Comparison of ENCODE assay signal across 10 cellular contexts in genomic region chr7:85464042-85464651, GRCh38.
DNase-seq lines count a peak whose midpoint lies in the region; ATAC-seq and TF ChIP-seq lines count a peak whose summit lies in the region.
"Had no signal": no experiment of that assay in that cellular context is flagged by ENCODE, and none has a peak within 500 bp of the region (broad histone marks: within the 10 kb centered on the region; RNA-seq: fewer than 3 reads in every experiment).

No MANE protein-coding gene starts in this region.

- POLR2A ChIA-PET in OCI-LY7 (lab: Charles Lee): interaction anchor here (0.7 kb wide), 1 partner anchor 11 kb away, joined by 3 read pairs; no protein-coding TSS in a partner anchor

- CTCF ChIA-PET in OCI-LY7 (lab: Charles Lee; ENCODE audit: unreplicated experiment): no interaction called here

- H3K4me1 ChIP-seq in GM23248 (ENCODE audit: insufficient read depth): 0 out of 2 replicates have a peak, but pooled peaks cover under 1% of the 10 kb centered on the region
- H3K4me1 ChIP-seq in OCI-LY7 (ENCODE audit: insufficient read depth, low read length, poor library complexity, severe bottlenecking): no peaks in the 10 kb centered on the region

- no peak overlapping the region for H3K9ac ChIP-seq in GM23248

- no peaks in the 10 kb centered on the region for H3K79me2 ChIP-seq in GM23248 (ENCODE audit: insufficient read depth)
- H3K79me2 ChIP-seq in OCI-LY7 (ENCODE audit: insufficient read depth, low read depth, low read length): no peaks in the 10 kb centered on the region

- no peak overlapping the region for H3K4me2 ChIP-seq in GM23248 (ENCODE audit: unreplicated experiment)
- H3K4me2 ChIP-seq in OCI-LY7 (ENCODE audit: low read length): peak overlapping the region; percentile 20; the same call in 1 of the 2 replicates

- H3K4me3 ChIP-seq in GM23248 (no peak overlapping the region), OCI-LY7 (ENCODE audit: low read depth, low read length, poor library complexity, severe bottlenecking) (no peak overlapping the region), fibroblast of the aortic adventitia (ENCODE audit: low read depth, low read length) (no peak overlapping the region)

- intact Hi-C loops in OCI-LY7 (cut with micrococcal nuclease; ENCODE audit: unreplicated experiment) (loop anchor here (5.0 kb wide), 1 partner anchor 422 kb away; no protein-coding TSS in a partner anchor), sciatic nerve (cut with DNase I) (no loop called here)

- no peaks in the 10 kb centered on the region for H3F3A ChIP-seq in GM23248 (ENCODE audit: insufficient read depth)

- H2AFZ ChIP-seq in GM23248: peak overlapping the region; percentile 54
- H2AFZ ChIP-seq in OCI-LY7 (ENCODE audit: low read length): no peak overlapping the region

- no peaks in the 10 kb centered on the region for H3K27me3 ChIP-seq in GM23248 (replicated peaks; ENCODE audit: insufficient read depth)

- BruUV-seq in OCI-LY7 (replicated peaks; lab: Mats Ljungman, UMichigan): no TSS peak

- no peak for ATAC-seq in GM19035 (IDR thresholded peaks at IDR 0.05; ENCODE audit: unreplicated experiment)
- ATAC-seq in sciatic nerve: no peak

- no peaks in the 10 kb centered on the region for H3K9me2 ChIP-seq in GM23248 (ENCODE audit: insufficient read depth)
- no peaks in the 10 kb centered on the region for H3K9me2 ChIP-seq in OCI-LY7 (ENCODE audit: insufficient read depth, low read length)

- no peaks in the 10 kb centered on the region for H3K9me3 ChIP-seq in GM23248 (ENCODE audit: low read depth)
- no peaks in the 10 kb centered on the region for H3K9me3 ChIP-seq in OCI-LY7 (ENCODE audit: low read length)

- no peaks in the 10 kb centered on the region for H4K20me1 ChIP-seq in GM23248 (ENCODE audit: insufficient read depth)
- H4K20me1 ChIP-seq in OCI-LY7 (ENCODE audit: insufficient read depth, low read length): no peaks in the 10 kb centered on the region

- WGBS in GM23248 (ENCODE audit: low coverage in 1 of 2, low lambda C conversion rate in 2 of 2, missing lambda C conversion rate in 2 of 2), 2 experiments: 94 to 95% methylated on average over 1 of the region's 1 CpG

- TF ChIP-seq CTCF in 22Rv1 (IDR thresholded peaks at IDR 0.05) (peak; percentile 69), OCI-LY7 (conservative IDR thresholded peaks at IDR 0.05; ENCODE audit: low read length) (peak; percentile 66; the same call in 1 of the 2 replicates), fibroblast of the aortic adventitia (IDR thresholded peaks at IDR 0.05; ENCODE audit: insufficient read depth, low read length) (peak; percentile 25)

- H3K36me3 ChIP-seq in GM23248 (ENCODE audit: low read depth): no peaks in the 10 kb centered on the region
- H3K36me3 ChIP-seq in OCI-LY7 (ENCODE audit: insufficient read depth, low read length): no peaks in the 10 kb centered on the region

- H3K27ac ChIP-seq in 22Rv1 (no peak overlapping the region), GM23248 (no peak overlapping the region), OCI-LY7 (ENCODE audit: low read depth, low read length, poor library complexity, severe bottlenecking) (no peak overlapping the region)

- in situ Hi-C loops in GM23248 (cut with MboI): loop anchor here (10.0 kb wide), 1 partner anchor 419 kb away; no protein-coding TSS in a partner anchor

- DNase-seq in GM23248 (peak; percentile 29), OCI-LY7 (ENCODE audit: low spot score) (peak; percentile 2), fibroblast of the aortic adventitia (ENCODE audit: low read depth) (peak; percentile 27), middle frontal gyrus (ENCODE audit: extremely low spot score, low spot score) (no peak), GM03348 (ENCODE audit: low spot score) (no peak), sciatic nerve (ENCODE audit: low spot score) (no peak)
- DNase-seq: CD4-positive, alpha-beta T cell; nephron progenitor cell had no signal

Comparison
In these comparisons a context has a peak if more than half of its experiments do, and no peak if none do; other contexts are left out.
1. DNase-seq: peak in GM23248 (single experiment), OCI-LY7 (single experiment) and fibroblast of the aortic adventitia (single experiment); none in middle frontal gyrus (single experiment), GM03348 (single experiment) and sciatic nerve (single experiment).
2. Peak in every context shown above with its lines, with median percentiles within 50 percentile points of each other: CTCF ChIP-seq.